In the genomic region with DNA sequence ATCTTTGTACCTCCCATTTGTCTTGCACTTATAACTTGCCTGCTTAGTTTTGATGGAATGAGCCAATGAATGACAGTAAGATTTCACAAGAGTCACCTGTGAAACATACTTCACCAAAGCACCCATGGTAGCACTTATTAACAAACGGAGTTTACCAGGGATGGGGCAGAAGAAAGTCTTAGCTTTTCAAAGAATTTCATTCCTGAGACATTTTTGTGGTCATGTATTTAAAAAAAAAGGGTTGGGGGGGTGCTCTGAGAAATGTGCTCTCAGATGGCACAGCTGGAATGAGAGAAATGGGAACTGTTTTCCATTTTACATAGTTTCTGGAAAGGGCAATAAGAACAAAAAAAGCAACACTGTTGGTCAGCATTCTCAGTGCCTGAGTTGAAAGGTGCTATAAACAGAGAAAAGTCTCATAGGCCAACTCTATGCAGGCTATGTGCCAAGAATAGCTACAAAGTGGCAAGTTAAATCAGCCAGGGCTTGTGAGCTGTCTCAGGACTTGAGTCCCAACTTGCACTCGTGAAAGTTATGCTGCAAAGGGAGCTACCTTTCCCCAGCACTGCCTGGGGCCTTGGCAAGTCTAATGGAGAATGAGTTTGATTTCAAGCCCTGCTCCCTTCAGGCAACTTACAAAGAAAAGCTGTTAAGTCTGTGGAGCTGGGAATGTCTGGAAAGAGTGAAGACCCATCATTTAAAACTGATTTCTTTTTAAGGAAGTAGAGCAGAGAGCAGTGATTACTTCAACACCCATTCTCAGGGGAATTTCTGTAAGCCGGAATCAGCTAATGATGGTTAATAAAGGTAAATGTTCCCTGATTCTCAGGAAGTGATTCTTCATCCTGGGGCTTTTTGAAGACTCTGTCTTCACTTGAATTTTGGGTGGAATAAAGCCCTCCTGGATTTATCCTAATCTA, we compare ENCODE assay signal across 8 cellular contexts.
DNase-seq lines count a peak whose midpoint lies in the region; ATAC-seq, FAIRE-seq and TF ChIP-seq lines count a peak whose summit lies in the region.

No MANE protein-coding gene starts in this region.

- peak overlapping the region in 2 of 5 experiments; percentile 43 to 45 for H3K4me3 Mint-ChIP-seq in brain
- peak overlapping the region in 1 of 3 experiments; percentile 55 for H3K4me3 Mint-ChIP-seq in nephron

- H3K27me3 Mint-ChIP-seq in brain = no peaks in the 10 kb centered on the region
- no peaks in the 10 kb centered on the region for H3K27me3 Mint-ChIP-seq in nephron (ENCODE audit: low read depth)

- H3K4me3 ChIP-seq in GM08714 (ENCODE audit: low read length) = peak overlapping the region; percentile 46; the same call in 1 of the 2 replicates

- peaks cover 62% of the 10 kb centered on the region for H3K4me1 Mint-ChIP-seq in brain
- peaks cover 58% of the 10 kb centered on the region for H3K4me1 Mint-ChIP-seq in nephron

- DNase-seq in frontal cortex (ENCODE audit: low spot score in 2 of 2) (no peak), SW480 (ENCODE audit: low spot score) (no peak), activated T-cell treated with anti-CD3 and anti-CD28 coated beads for 4 hours (no peak), GM13976 (ENCODE audit: low spot score) (no peak)

- ATAC-seq in HG02885 (IDR thresholded peaks at IDR 0.05; ENCODE audit: poor library complexity, unreplicated experiment) = peak; percentile 76

- no peak for TF ChIP-seq CTCF in brain (conservative IDR thresholded peaks at IDR 0.05)
- TF ChIP-seq CTCF in nephron (IDR thresholded peaks at IDR 0.05; ENCODE audit: unreplicated experiment in 3 of 3) = no peak
- TF ChIP-seq CTCF in GM13976 (IDR thresholded peaks at IDR 0.05; ENCODE audit: borderline replicate concordance, control extremely low read depth, extremely low read depth, insufficient read depth, missing control alignments) = no peak

- no peak for FAIRE-seq in frontal cortex (lab: Jason Lieb, UNC)

- H3K27ac Mint-ChIP-seq in brain = peak overlapping the region in 4 of 5 experiments; percentile 10 to 90 (median 88)
- H3K27ac Mint-ChIP-seq in nephron = peak overlapping the region; percentile 49 to 87 (median 84)

- in situ Hi-C loops in GM13976 (cut with MboI; ENCODE audit: low sequenced_read_pairs, unreplicated experiment) = no loop called here

- no peaks in the 10 kb centered on the region for H3K9me3 Mint-ChIP-seq in brain
- H3K9me3 Mint-ChIP-seq in nephron = no peaks in the 10 kb centered on the region

- H3K36me3 Mint-ChIP-seq in brain (no peaks in the 10 kb centered on the region), nephron (ENCODE audit: low read depth) (no peaks in the 10 kb centered on the region)
